In genomic region chr14:50363734-50364113, GRCh38 we compare ENCODE assay signal across 8 cellular contexts. TPM values are rescaled to one million over a fixed set of nuclear protein-coding genes. Genes with fewer than 3 reads are reported as not detected.
DNase-seq lines count a peak whose midpoint lies in the region; ATAC-seq, FAIRE-seq and TF ChIP-seq lines count a peak whose summit lies in the region.

No MANE protein-coding gene starts in this region.

- no peaks in the 10 kb centered on the region for H3K36me3 ChIP-seq in kidney (ENCODE audit: control insufficient read depth in 1 of 2, insufficient read depth in 2 of 2, low read length in 2 of 2)
- no peaks in the 10 kb centered on the region for H3K36me3 ChIP-seq in stomach
- H3K36me3 ChIP-seq in mesendoderm (ENCODE audit: control insufficient read depth, insufficient read depth, low read length), result no peaks in the 10 kb centered on the region

- H3K79me1 ChIP-seq in mesendoderm (ENCODE audit: low read length), result no peaks in the 10 kb centered on the region

- peaks cover 0 to 3% of the 10 kb centered on the region in 2 donors for H3K36me3 Mint-ChIP-seq in activated T-cell treated with anti-CD3 and anti-CD28 coated beads, Interleukin-2, amount 50 U/mL, for 72 hours (ENCODE audit: insufficient read depth in 2 of 2)

- H2AK5ac ChIP-seq in mesendoderm (ENCODE audit: low read length), result no peak overlapping the region

- no peak for TF ChIP-seq EP300 in stomach (IDR thresholded peaks at IDR 0.05)

- H3K27ac Mint-ChIP-seq in activated T-cell treated with anti-CD3 and anti-CD28 coated beads, Interleukin-2, amount 50 U/mL, for 72 hours, result peak overlapping the region; percentile 90

- H3K9ac ChIP-seq in kidney (ENCODE audit: low read length in 2 of 2) (peak overlapping the region; percentile 8 to 18), mesendoderm (ENCODE audit: low read length) (no peak overlapping the region)

- no peak overlapping the region for H3K4me2 ChIP-seq in mesendoderm (ENCODE audit: low read length)

- TF ChIP-seq CTCF in GM10266 (IDR thresholded peaks at IDR 0.05; ENCODE audit: control insufficient read depth, insufficient read depth, low read depth, missing control alignments) (no peak), kidney (IDR thresholded peaks at IDR 0.05; ENCODE audit: borderline replicate concordance, extremely low read depth, insufficient read depth) (no peak), stomach (IDR thresholded peaks at IDR 0.05) (no peak)

- WGBS in stomach, 5 donors, result 40 to 53% (median 50%) methylated on average over 3 of the region's 3 CpGs
- WGBS in mesendoderm (ENCODE audit: extremely low coverage, insufficient coverage, low lambda C conversion rate), result no CpG with 5 or more reads among the region's 3 CpGs

- H3K4me1 ChIP-seq in kidney (ENCODE audit: control insufficient read depth in 1 of 2, insufficient read depth in 1 of 2, low read depth in 1 of 2, low read length in 2 of 2), result peaks cover 23 to 25% of the 10 kb centered on the region in 2 donors
- peaks cover 7 to 45% (median 29%) of the 10 kb centered on the region in 4 donors for H3K4me1 ChIP-seq in stomach
- H3K4me1 ChIP-seq in mesendoderm (ENCODE audit: control insufficient read depth, low read depth, low read length), result no peaks in the 10 kb centered on the region

- no peaks in the 10 kb centered on the region for H3K79me2 ChIP-seq in mesendoderm (ENCODE audit: control insufficient read depth, insufficient read depth, low read length)

- no peak overlapping the region for H2BK5ac ChIP-seq in mesendoderm (ENCODE audit: low read length)

- H3K9me3 ChIP-seq in kidney (ENCODE audit: control insufficient read depth in 1 of 2, low read length in 2 of 2) (no peaks in the 10 kb centered on the region), stomach (no peaks in the 10 kb centered on the region)

- H3K9me3 Mint-ChIP-seq in activated T-cell treated with anti-CD3 and anti-CD28 coated beads, Interleukin-2, amount 50 U/mL, for 72 hours, result peaks cover 0 to 4% of the 10 kb centered on the region in 2 donors

- H3K56ac ChIP-seq in mesendoderm (ENCODE audit: low read length), result no peak overlapping the region

- FAIRE-seq in kidney (lab: Jason Lieb, UNC), result no peak

- H3K4me3 Mint-ChIP-seq in activated T-cell treated with anti-CD3 and anti-CD28 coated beads, Interleukin-2, amount 50 U/mL, for 72 hours, result peak overlapping the region; percentile 85 to 90

- no peak overlapping the region for H4K8ac ChIP-seq in mesendoderm (ENCODE audit: low read depth, low read length)

- intact Hi-C loops in kidney (cut with DNase I) (no loop called here), stomach (cut with DNase I; ENCODE audit: low total_unique reads) (no loop called here)

- DNase-seq in GM10266 (ENCODE audit: extremely low spot score) (peak; percentile 68), Kasumi-1 (lab: John Stamatoyannopoulos, UW) (peak; percentile 96 to 97), kidney (no peak), stomach (no peak), mesendoderm (no peak), NCI-H146 treated with DMSO at 0.1 percent for 48 hours (lab: John Stamatoyannopoulos, UW; ENCODE audit: unreplicated experiment) (no peak)
- DNase-seq in activated T-cell treated with anti-CD3 and anti-CD28 coated beads, Interleukin-2, amount 50 U/mL, for 72 hours, result peak; percentile 31 to 50

- peak; percentile 95 for ATAC-seq in GM21619 (IDR thresholded peaks at IDR 0.05; ENCODE audit: unreplicated experiment)
- peak; percentile 88 to 93 for ATAC-seq in activated T-cell treated with anti-CD3 and anti-CD28 coated beads, Interleukin-2, amount 50 U/mL, for 72 hours (replicated peaks in 1 of 2)

- H2BK15ac ChIP-seq in mesendoderm (replicated peaks; ENCODE audit: low read depth), result no peak overlapping the region

- peak overlapping the region; percentile 10 to 55 for H3K4me3 ChIP-seq in kidney (ENCODE audit: low read length in 2 of 2)
- peak overlapping the region; percentile 14 to 31 (median 20) for H3K4me3 ChIP-seq in stomach
- no peak overlapping the region for H3K4me3 ChIP-seq in mesendoderm (ENCODE audit: low read length)

- no peak overlapping the region for H3K23ac ChIP-seq in mesendoderm (ENCODE audit: low read length)

- H3K4me1 Mint-ChIP-seq in activated T-cell treated with anti-CD3 and anti-CD28 coated beads, Interleukin-2, amount 50 U/mL, for 72 hours (ENCODE audit: low read depth), result peaks cover 25% of the 10 kb centered on the region

- no peaks in the 10 kb centered on the region for H3K27me3 Mint-ChIP-seq in activated T-cell treated with anti-CD3 and anti-CD28 coated beads, Interleukin-2, amount 50 U/mL, for 72 hours (ENCODE audit: low read depth)

- peak overlapping the region; percentile 58 to 89 for H3K27ac ChIP-seq in kidney (ENCODE audit: low read depth in 2 of 2, low read length in 2 of 2)
- peak overlapping the region; percentile 61 to 84 (median 72) for H3K27ac ChIP-seq in stomach
- H3K27ac ChIP-seq in mesendoderm (ENCODE audit: low read depth, low read length), result no peak overlapping the region

- no peak overlapping the region for H2BK120ac ChIP-seq in mesendoderm (ENCODE audit: low read depth, low read length)

- H4K5ac ChIP-seq in mesendoderm (ENCODE audit: low read length), result no peak overlapping the region

- no peak overlapping the region for H3K18ac ChIP-seq in mesendoderm (ENCODE audit: low read length)

- no peak for TF ChIP-seq POLR2A in stomach (IDR thresholded peaks at IDR 0.05)

- no peak overlapping the region for H3K4ac ChIP-seq in mesendoderm (ENCODE audit: low read depth, low read length)

- no peaks in the 10 kb centered on the region for H3K27me3 ChIP-seq in stomach
- no peaks in the 10 kb centered on the region for H3K27me3 ChIP-seq in mesendoderm (ENCODE audit: insufficient read depth, low read length, poor library complexity)

RNA-seq across cellular contexts. Expression of gene CDKL1, which starts 33.0 kb away (rescaled TPM):
- 1 to 10 TPM; 6.3 to 9.3 TPM for total RNA-seq in activated T-cell treated with anti-CD3 and anti-CD28 coated beads, Interleukin-2, amount 50 U/mL, for 72 hours
- total RNA-seq in kidney, result 60.0 TPM
- 17.9 TPM for polyA plus RNA-seq in kidney (ENCODE audit: insufficient read depth, low read depth, low replicate concordance)
- 100 to 1,000 TPM in 1 of 5 donors, 1 to 10 TPM in 2, under 1 TPM in 1, not detected in 1; 0.89 to 174 (median 5.6) TPM for total RNA-seq in stomach
- 1 to 10 TPM in 2 of 3 donors, under 1 TPM in 1; 0.61 to 1.4 (median 1.0) TPM for polyA plus RNA-seq in stomach
- polyA plus RNA-seq in mesendoderm (2013, experiment 1 of 2), result 0.84 TPM
- 0.97 TPM for polyA plus RNA-seq in mesendoderm (2013, experiment 2 of 2)

RNA-seq across cellular contexts. Expression of gene DMAC2L, which starts 51.6 kb away (rescaled TPM):
- 10 to 100 TPM; 18.2 to 18.9 TPM for total RNA-seq in activated T-cell treated with anti-CD3 and anti-CD28 coated beads, Interleukin-2, amount 50 U/mL, for 72 hours
- total RNA-seq in kidney (23.7 TPM), stomach (10 to 100 TPM in 2 of 5 donors, 1 to 10 TPM in 3; 1.3 to 83.4 (median 9.0) TPM)
- polyA plus RNA-seq in kidney (ENCODE audit: insufficient read depth, low read depth, low replicate concordance) (27.3 TPM), stomach (10 to 100 TPM; 13.5 to 34.7 (median 18.5) TPM)
- 8.8 TPM for polyA plus RNA-seq in mesendoderm (2013, experiment 1 of 2)
- polyA plus RNA-seq in mesendoderm (2013, experiment 2 of 2), result 8.4 TPM

RNA-seq across cellular contexts. Expression of gene L2HGDH, which starts 51.7 kb away (rescaled TPM):
- 10 to 100 TPM; 11.2 to 18.2 TPM for total RNA-seq in activated T-cell treated with anti-CD3 and anti-CD28 coated beads, Interleukin-2, amount 50 U/mL, for 72 hours
- total RNA-seq in kidney (12.5 TPM), stomach (10 to 100 TPM in 2 of 5 donors, 1 to 10 TPM in 3; 1.2 to 31.7 (median 8.7) TPM)
- polyA plus RNA-seq in kidney (ENCODE audit: insufficient read depth, low read depth, low replicate concordance) (11.1 TPM), stomach (1 to 10 TPM; 1.4 to 3.5 (median 2.9) TPM)
- polyA plus RNA-seq in mesendoderm (2013, experiment 1 of 2), result 11.2 TPM
- 11.8 TPM for polyA plus RNA-seq in mesendoderm (2013, experiment 2 of 2)

Comparison
In these comparisons a context has a peak if more than half of its experiments do, and no peak if none do; other contexts are left out.
1. DNase-seq: peak in GM10266 (single experiment), Kasumi-1 (2 of 2) and activated T-cell treated with anti-CD3 and anti-CD28 coated beads, Interleukin-2, amount 50 U/mL, for 72 hours (2 of 2); none in kidney (single experiment), stomach (single experiment), mesendoderm (single experiment) and NCI-H146 treated with DMSO at 0.1 percent for 48 hours (single experiment).